Comparison of ENCODE assay signal across 8 cellular contexts in the genomic region with DNA sequence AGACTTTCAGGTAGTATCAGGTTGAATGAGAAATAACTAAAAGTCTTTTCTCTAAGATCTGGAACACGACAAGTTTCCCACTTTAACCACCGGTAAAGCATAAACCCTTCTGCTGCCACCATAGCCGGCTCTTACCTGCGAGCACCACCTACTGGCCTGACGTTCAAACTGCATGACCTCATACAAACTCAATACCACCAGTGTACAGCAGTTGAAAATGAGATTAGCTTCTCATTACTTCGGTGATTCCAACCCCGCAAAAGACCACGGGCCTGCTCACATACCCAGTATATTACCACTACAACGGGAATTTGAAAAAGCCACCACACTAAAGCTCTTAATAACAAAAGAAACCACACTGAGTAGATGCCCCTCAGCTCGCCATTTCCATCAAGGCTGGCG.
A peak's percentile ranks its signal among the peaks of the same experiment; 100 is the strongest.
DNase-seq lines count a peak whose midpoint lies in the region; ATAC-seq, FAIRE-seq and TF ChIP-seq lines count a peak whose summit lies in the region.
"Not testable (repeated sequence)": the region's sequence is repeated elsewhere in the genome, so short reads cannot be mapped to it uniquely, and the experiment has no call there.

No MANE protein-coding gene starts in this region.

- H3K27ac Mint-ChIP-seq in activated CD4-positive, alpha-beta T cell treated with anti-CD3 and anti-CD28 coated beads, Interleukin-2, amount 10 ng/mL, durations not matched to agents 24 days and 14 days; chondrocyte (ENCODE audit: unreplicated experiment): not testable (repeated sequence)

- not testable (repeated sequence) for FAIRE-seq in pancreas (lab: Jason Lieb, UNC)

- H3K9me3 ChIP-seq in BE2C, pancreas: not testable (repeated sequence)

- H3K36me3 Mint-ChIP-seq in activated CD4-positive, alpha-beta T cell treated with anti-CD3 and anti-CD28 coated beads, Interleukin-2, amount 10 ng/mL, durations not matched to agents 24 days and 14 days (ENCODE audit: low read depth); chondrocyte (ENCODE audit: low read depth): not testable (repeated sequence)

- H3K27ac ChIP-seq in pancreas, result not testable (repeated sequence)

- H3K36me3 ChIP-seq in BE2C, pancreas: not testable (repeated sequence)

- WGBS in pancreas, 2 donors, result 16 to 24% methylated on average over 11 of the region's 11 CpGs

- peak; percentile 58 for TF ChIP-seq CTCF in BE2C (IDR thresholded peaks at IDR 0.05; ENCODE audit: low read depth, low read length)
- TF ChIP-seq CTCF in chondrocyte (IDR thresholded peaks at IDR 0.05), result peak; percentile 71
- TF ChIP-seq CTCF in pancreas (IDR thresholded peaks at IDR 0.05), result peak; percentile 13 to 55 (median 36)

- not testable (repeated sequence) for H3K4me3 ChIP-seq in BE2C (ENCODE audit: low read depth, low read length); pancreas

- not testable (repeated sequence) for H3K27me3 ChIP-seq in BE2C, pancreas

- peaks cover 23% of the 10 kb centered on the region for H3K4me1 Mint-ChIP-seq in activated CD4-positive, alpha-beta T cell treated with anti-CD3 and anti-CD28 coated beads, Interleukin-2, amount 10 ng/mL, durations not matched to agents 24 days and 14 days
- not testable (repeated sequence) for H3K4me1 Mint-ChIP-seq in chondrocyte (ENCODE audit: low read depth)

- not testable (repeated sequence) for DNase-seq in BE2C; chondrocyte (ENCODE audit: low spot score); left ventricle myocardium superior; pancreas
- peak; percentile 20 for DNase-seq in NCI-H1694 (lab: John Stamatoyannopoulos, UW)
- DNase-seq in activated CD4-positive, alpha-beta T cell treated with anti-CD3 and anti-CD28 coated beads, Interleukin-2, amount 10 ng/mL, durations not matched to agents 24 days and 14 days, result peak; percentile 61

- intact Hi-C loops in activated CD4-positive, alpha-beta T cell treated with anti-CD3 and anti-CD28 coated beads, Interleukin-2, amount 10 ng/mL, durations not matched to agents 24 days and 14 days (cut with micrococcal nuclease); left ventricle myocardium superior (cut with micrococcal nuclease); pancreas (cut with DNase I): not testable (repeated sequence)

- H3K27me3 Mint-ChIP-seq in activated CD4-positive, alpha-beta T cell treated with anti-CD3 and anti-CD28 coated beads, Interleukin-2, amount 10 ng/mL, durations not matched to agents 24 days and 14 days; chondrocyte (ENCODE audit: low read depth): not testable (repeated sequence)

- ATAC-seq in GM18867 (IDR thresholded peaks at IDR 0.05; ENCODE audit: unreplicated experiment), result peak; percentile 56
- ATAC-seq in HG02885 (IDR thresholded peaks at IDR 0.05; ENCODE audit: poor library complexity, unreplicated experiment), result peak; percentile 36
- ATAC-seq in left ventricle myocardium superior, result peak; percentile 50
- ATAC-seq in pancreas, result peak; percentile 74 to 88 (median 78)

- H3K9me3 Mint-ChIP-seq in activated CD4-positive, alpha-beta T cell treated with anti-CD3 and anti-CD28 coated beads, Interleukin-2, amount 10 ng/mL, durations not matched to agents 24 days and 14 days; chondrocyte (ENCODE audit: low read depth): not testable (repeated sequence)

- H3K4me1 ChIP-seq in BE2C, pancreas: not testable (repeated sequence)

- H3K4me3 Mint-ChIP-seq in activated CD4-positive, alpha-beta T cell treated with anti-CD3 and anti-CD28 coated beads, Interleukin-2, amount 10 ng/mL, durations not matched to agents 24 days and 14 days; chondrocyte (ENCODE audit: unreplicated experiment): not testable (repeated sequence)
